17 cellular contexts compared by ENCODE assay signal in the genomic region with DNA sequence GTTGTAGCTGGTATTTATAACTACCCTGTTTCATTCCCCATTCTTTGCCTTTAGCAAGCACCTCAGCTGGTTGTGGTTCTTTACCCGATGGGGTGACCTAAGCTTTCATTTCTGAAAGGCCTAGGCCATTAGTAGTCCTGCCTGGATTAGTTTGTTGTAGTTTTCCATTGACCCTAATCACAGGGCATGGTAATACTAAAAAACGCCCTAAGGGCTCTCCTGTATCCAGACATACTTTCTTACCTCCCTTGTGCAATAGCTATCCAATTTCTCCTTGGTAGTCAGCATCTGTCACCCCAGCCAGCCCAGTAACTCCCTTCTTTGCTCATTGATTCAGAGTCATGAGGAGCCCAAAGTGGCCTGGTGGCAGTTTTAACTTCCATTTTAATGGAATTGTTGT. TPM values are rescaled to one million over a fixed set of nuclear protein-coding genes. Genes with fewer than 3 reads are reported as not detected.
DNase-seq lines count a peak whose midpoint lies in the region; ATAC-seq and TF ChIP-seq lines count a peak whose summit lies in the region.
"Had no signal": no experiment of that assay in that cellular context is flagged by ENCODE, and none has a peak within 500 bp of the region (broad histone marks: within the 10 kb centered on the region; RNA-seq: fewer than 3 reads in every experiment).

No MANE protein-coding gene starts in this region.

- ATAC-seq in psoas muscle = peak; percentile 73 to 76 (median 75)
- ATAC-seq: activated CD4-positive, alpha-beta T cell treated with anti-CD3 and anti-CD28 coated beads for 36 hours had no signal

- no peaks in the 10 kb centered on the region for H3K27me3 ChIP-seq in psoas muscle (ENCODE audit: insufficient read depth in 3 of 3, low read length in 2 of 3)

- H3K27ac ChIP-seq in psoas muscle = peak overlapping the region; percentile 90
- H3K27ac ChIP-seq: parathyroid adenoma had no signal

- 21 to 45% (median 33%) methylated on average over 2 of the region's 2 CpGs for WGBS in psoas muscle, 3 donors

- H3K9me3 ChIP-seq in psoas muscle = no peaks in the 10 kb centered on the region

- intact Hi-C loops in psoas muscle (cut with DNase I) = no loop called here

- peaks cover 95% of the 10 kb centered on the region for H3K4me1 ChIP-seq in psoas muscle

- H3K4me3 ChIP-seq in GM12865 (ENCODE audit: low read depth, low read length) (no peak overlapping the region), epithelial cell of esophagus (ENCODE audit: low read length) (no peak overlapping the region), psoas muscle (no peak overlapping the region)

- TF ChIP-seq CTCF in GM12865 (IDR thresholded peaks at IDR 0.05; ENCODE audit: insufficient read depth, low read depth, low read length, missing control alignments) (no peak), epithelial cell of esophagus (IDR thresholded peaks at IDR 0.05; ENCODE audit: insufficient read depth, low read depth, low read length, missing control alignments) (no peak), psoas muscle (IDR thresholded peaks at IDR 0.05) (no peak)

- DNase-seq in GM12865 (ENCODE audit: low read depth) (peak; percentile 40), MV-4-11 (lab: John Stamatoyannopoulos, UW) (peak; percentile 3), epithelial cell of esophagus (ENCODE audit: low read depth) (peak; percentile 84), psoas muscle (no peak), NCI-H1930 (lab: John Stamatoyannopoulos, UW) (no peak), SW480 (ENCODE audit: low spot score) (no peak), NCI-H446 treated with DMSO at 0.1 percent for 48 hours (lab: John Stamatoyannopoulos, UW) (no peak)
- DNase-seq: activated CD4-positive, alpha-beta T cell treated with anti-CD3 and anti-CD28 coated beads for 36 hours; activated naive CD8-positive, alpha-beta T cell treated with anti-CD3 and anti-CD28 coated beads, Interleukin-2, amount 10 ng/mL, durations not matched to agents 7 days and 5 days; activated T-cell treated with anti-CD3 and anti-CD28 coated beads for 4 hours; CD4-positive, CD25-positive, alpha-beta regulatory T cell; effector memory CD4-positive, alpha-beta T cell; glutamatergic neuron; NCI-H2029; NCI-H774; stimulated activated CD4-positive, alpha-beta T cell treated with anti-CD3 and anti-CD28 coated beads, Interleukin-12 subunit alpha, Interleukin-12 subunit beta, amount 100 ng/mL, for 4 hours had no signal

- peaks cover 0 to 28% of the 10 kb centered on the region in 2 donors for H3K36me3 ChIP-seq in psoas muscle (ENCODE audit: insufficient read depth in 1 of 2, low read depth in 1 of 2)

RNA-seq across cellular contexts. Expression of a gene that starts 24.0 kb away (rescaled TPM):
- total RNA-seq in psoas muscle = 100 to 1,000 TPM; 138 to 209 (median 167) TPM
- polyA plus RNA-seq in psoas muscle = 100 to 1,000 TPM in 2 of 3 donors, 10 to 100 TPM in 1; 65.4 to 286 (median 131) TPM

Comparison
In these comparisons a context has a peak if more than half of its experiments do, and no peak if none do; other contexts are left out.
1. DNase-seq: peak in GM12865 (single experiment), MV-4-11 (single experiment) and epithelial cell of esophagus (single experiment); none in psoas muscle (0 of 2), NCI-H1930 (0 of 2), SW480 (single experiment) and NCI-H446 treated with DMSO at 0.1 percent for 48 hours (single experiment).